In the genomic region with DNA sequence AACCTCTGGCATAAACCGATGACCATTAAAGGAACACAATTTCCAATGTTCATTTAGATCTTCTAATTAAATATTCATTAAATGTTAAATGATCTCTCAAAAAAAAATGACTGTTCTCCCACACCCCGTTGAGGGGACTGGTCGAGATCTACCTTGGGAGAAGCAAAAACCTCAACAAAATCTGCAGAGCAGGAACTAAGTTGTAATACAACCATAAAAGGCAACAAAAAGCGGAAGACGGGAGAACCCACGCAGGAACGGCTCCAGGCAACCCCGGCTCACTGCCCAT, we compare ENCODE assay signal across 8 cellular contexts. TPM values are rescaled to one million over a fixed set of nuclear protein-coding genes. Genes with fewer than 3 reads are reported as not detected.
A peak's percentile ranks its signal among the peaks of the same experiment; 100 is the strongest.
DNase-seq lines count a peak whose midpoint lies in the region; ATAC-seq and TF ChIP-seq lines count a peak whose summit lies in the region.

No MANE protein-coding gene starts in this region.

- TF ChIP-seq CTCF in DND-41 (IDR thresholded peaks at IDR 0.05; ENCODE audit: borderline replicate concordance, extremely low read depth, low read length, poor library complexity, severe bottlenecking), result no peak
- TF ChIP-seq CTCF in omental fat pad (IDR thresholded peaks at IDR 0.05), result no peak

- H3K4me1 ChIP-seq in DND-41 (ENCODE audit: insufficient read depth, low read length), result peaks cover 35% of the 10 kb centered on the region

- no peaks in the 10 kb centered on the region for H3K9me3 ChIP-seq in DND-41 (ENCODE audit: insufficient read depth, low read length, severe bottlenecking)

- peak overlapping the region; percentile 97 for H3K27ac Mint-ChIP-seq in T-helper 1 cell treated with Interleukin-12 subunit alpha and Interleukin-12 subunit beta and Interleukin-4 antibody, amounts not matched to agents 30 μg/mL and 1 μg/mL, for 36 hours

- H4K20me1 ChIP-seq in DND-41 (ENCODE audit: insufficient read depth, low read length), result no peaks in the 10 kb centered on the region

- H3K4me3 ChIP-seq in DND-41 (ENCODE audit: low read depth in 1 of 2, low read length in 2 of 2), result peak overlapping the region; percentile 73 to 91

- DNase-seq in DND-41, result no peak
- DNase-seq in fibroblast of peridontal ligament (ENCODE audit: extremely low read depth), result peak; percentile 68
- no peak for DNase-seq in omental fat pad (ENCODE audit: low spot score)
- DNase-seq in NCI-H524 treated with DMSO at 0.1 percent for 48 hours (lab: John Stamatoyannopoulos, UW), result no peak
- DNase-seq in NCI-H1417 treated with DMSO at 0.1 percent for 48 hours (lab: John Stamatoyannopoulos, UW), result no peak

- H3K4me2 ChIP-seq in DND-41 (ENCODE audit: insufficient read depth, low read length), result peak overlapping the region; percentile 87

- peak overlapping the region; percentile 86 for H3K9ac ChIP-seq in DND-41 (ENCODE audit: low read depth, low read length)

- H3K27ac ChIP-seq in DND-41 (ENCODE audit: low read length), result peak overlapping the region; percentile 94

- ATAC-seq in DND-41 (ENCODE audit: insufficient read depth, low read depth) (peak; percentile 15), GM21367 (IDR thresholded peaks at IDR 0.05; ENCODE audit: unreplicated experiment) (peak; percentile 35), HG03565 (IDR thresholded peaks at IDR 0.05; ENCODE audit: unreplicated experiment) (peak; percentile 26), omental fat pad (ENCODE audit: low FRiP score) (peak; percentile 44)

- H3K27me3 Mint-ChIP-seq in T-helper 1 cell treated with Interleukin-12 subunit alpha and Interleukin-12 subunit beta and Interleukin-4 antibody, amounts not matched to agents 30 μg/mL and 1 μg/mL, for 36 hours (ENCODE audit: low read depth), result no peaks in the 10 kb centered on the region

- H3K27me3 ChIP-seq in DND-41 (ENCODE audit: insufficient read depth, low read length, poor library complexity), result no peaks in the 10 kb centered on the region

- H3K36me3 ChIP-seq in DND-41 (ENCODE audit: insufficient read depth, low read length), result no peaks in the 10 kb centered on the region

- H3K4me1 Mint-ChIP-seq in T-helper 1 cell treated with Interleukin-12 subunit alpha and Interleukin-12 subunit beta and Interleukin-4 antibody, amounts not matched to agents 30 μg/mL and 1 μg/mL, for 36 hours (ENCODE audit: low read depth), result peaks cover 28% of the 10 kb centered on the region

- no peaks in the 10 kb centered on the region for H3K79me2 ChIP-seq in DND-41 (ENCODE audit: insufficient read depth, low read length)

- H2AFZ ChIP-seq in DND-41 (ENCODE audit: low read depth, low read length), result peak overlapping the region; percentile 97

- H3K36me3 Mint-ChIP-seq in T-helper 1 cell treated with Interleukin-12 subunit alpha and Interleukin-12 subunit beta and Interleukin-4 antibody, amounts not matched to agents 30 μg/mL and 1 μg/mL, for 36 hours (ENCODE audit: low read depth), result peaks cover 3% of the 10 kb centered on the region

- H3K9me3 Mint-ChIP-seq in T-helper 1 cell treated with Interleukin-12 subunit alpha and Interleukin-12 subunit beta and Interleukin-4 antibody, amounts not matched to agents 30 μg/mL and 1 μg/mL, for 36 hours, result no peaks in the 10 kb centered on the region

- H3K4me3 Mint-ChIP-seq in T-helper 1 cell treated with Interleukin-12 subunit alpha and Interleukin-12 subunit beta and Interleukin-4 antibody, amounts not matched to agents 30 μg/mL and 1 μg/mL, for 36 hours, result peak overlapping the region; percentile 95

RNA-seq across cellular contexts. Expression of a gene that starts 0.8 kb away (rescaled TPM):
- 100 to 1,000 TPM in 3 of 4 donors, 10 to 100 TPM in 1; 54.1 to 206 (median 162) TPM for total RNA-seq in omental fat pad

RNA-seq across cellular contexts. Expression of a gene that starts 5.3 kb away (rescaled TPM):
- total RNA-seq in omental fat pad, result 1 to 10 TPM; 2.3 to 4.8 (median 2.8) TPM

RNA-seq across cellular contexts. Expression of a gene that starts 9.1 kb away (rescaled TPM):
- 10 to 100 TPM; 12.2 to 19.5 (median 15.7) TPM for total RNA-seq in omental fat pad

RNA-seq across cellular contexts. Expression of a gene that starts 48.6 kb away (rescaled TPM):
- total RNA-seq in omental fat pad, result under 1 TPM in 1 of 4 donors, not detected in 3; 0.25 TPM

RNA-seq across cellular contexts. Expression of a gene that starts 48.6 kb away (rescaled TPM):
- total RNA-seq in omental fat pad, result 10 to 100 TPM in 1 of 4 donors, 1 to 10 TPM in 3; 1.9 to 14.8 (median 2.7) TPM
